Comparison of ENCODE assay signal across 8 cellular contexts in the genomic region with DNA sequence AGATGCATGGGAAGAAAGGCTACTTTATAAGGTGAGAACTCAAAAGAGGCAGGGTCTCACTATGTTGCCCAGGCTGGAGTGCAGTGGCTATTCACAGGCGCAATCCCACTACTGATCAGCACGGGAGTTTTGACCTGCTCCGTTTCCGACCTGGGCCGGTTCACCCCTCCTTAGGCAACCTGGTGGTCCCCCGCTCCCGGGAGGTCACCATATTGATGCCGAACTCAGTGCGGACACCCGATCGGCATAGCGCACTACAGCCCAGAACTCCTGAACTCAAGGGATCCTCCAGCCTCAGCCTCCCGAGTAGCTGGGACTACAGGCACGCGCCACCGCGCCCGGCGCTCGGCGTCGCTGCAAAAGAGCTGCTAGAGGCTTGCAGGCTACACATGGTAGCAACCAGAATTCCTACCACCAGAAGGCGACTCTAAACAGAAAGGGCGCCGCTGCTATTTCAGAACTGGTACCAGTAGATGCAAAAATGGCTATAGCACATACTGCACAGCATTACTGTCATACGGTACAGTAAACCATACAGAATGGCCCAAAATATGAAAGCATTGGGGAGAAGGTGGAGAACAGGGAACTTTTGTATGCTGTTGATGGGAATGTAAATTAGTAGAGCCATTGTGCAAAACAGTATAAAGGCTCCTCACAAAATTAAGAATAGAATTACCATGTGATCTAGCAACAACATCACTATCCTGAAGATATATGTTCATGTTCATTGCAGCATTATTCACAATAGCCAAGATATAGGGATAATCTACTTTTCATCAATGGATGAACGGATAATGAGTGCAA. TPM values are rescaled to one million over a fixed set of nuclear protein-coding genes. Genes with fewer than 3 reads are reported as not detected.
DNase-seq lines count a peak whose midpoint lies in the region; ATAC-seq, FAIRE-seq and TF ChIP-seq lines count a peak whose summit lies in the region.

No MANE protein-coding gene starts in this region.

- FAIRE-seq in bronchial epithelial cell (lab: Jason Lieb, UNC) (no peak), GM19239 (lab: Jason Lieb, UNC) (no peak)

- peaks cover 3% of the 10 kb centered on the region for H3K36me3 ChIP-seq in bronchial epithelial cell (ENCODE audit: control insufficient read depth, insufficient read depth, low read length)
- no peaks in the 10 kb centered on the region for H3K36me3 ChIP-seq in kidney epithelial cell (ENCODE audit: control insufficient read depth, insufficient read depth, low read length)

- H3K4me3 ChIP-seq in WI38 (ENCODE audit: low read depth, low read length) (no peak overlapping the region), bronchial epithelial cell (ENCODE audit: low read depth, low read length) (no peak overlapping the region), kidney epithelial cell (ENCODE audit: low read depth, low read length) (peak overlapping the region; percentile 100)

- intact Hi-C loops in CD4-positive, alpha-beta T cell (cut with DNase I, micrococcal nuclease), result loop anchor here (1.0 to 5.0 kb wide), 5 partner anchors 9 to 679 kb away; partner anchors contain the start of genes KLHDC2 (in 1 of the 2) and MAP4K5 (in 1 of the 2)

- no peaks in the 10 kb centered on the region for H3K9me3 Mint-ChIP-seq in CD4-positive, alpha-beta T cell

- H3K4me1 Mint-ChIP-seq in CD4-positive, alpha-beta T cell (ENCODE audit: low read depth), result peaks cover 46% of the 10 kb centered on the region

- POLR2A ChIA-PET in CD4-positive, alpha-beta T cell (lab: Charles Lee), result interaction anchor here (1.0 to 4.3 kb wide), 12 partner anchors 9 to 263 kb away, joined by 3 to 220 read pairs (median 25); partner anchors contain the start of genes DNAAF2, KLHDC2, MGAT2 and POLE2

- H3K9me3 ChIP-seq in CD4-positive, alpha-beta T cell (ENCODE audit: control insufficient read depth, low read length), result no peaks in the 10 kb centered on the region

- H3K4me3 Mint-ChIP-seq in CD4-positive, alpha-beta T cell, result peak overlapping the region; percentile 99

- ATAC-seq in CD4-positive, alpha-beta T cell (ENCODE audit: poor library complexity), result peak; percentile 71
- ATAC-seq in GM21786 (IDR thresholded peaks at IDR 0.05; ENCODE audit: unreplicated experiment), result peak; percentile 63

- no peaks in the 10 kb centered on the region for H3K27me3 ChIP-seq in CD4-positive, alpha-beta T cell (ENCODE audit: control insufficient read depth, insufficient read depth, low read length)
- H3K27me3 ChIP-seq in bronchial epithelial cell (ENCODE audit: control insufficient read depth, insufficient read depth, low read length), result no peaks in the 10 kb centered on the region
- no peaks in the 10 kb centered on the region for H3K27me3 ChIP-seq in kidney epithelial cell (ENCODE audit: control insufficient read depth, insufficient read depth, low read length)

- TF ChIP-seq CTCF in CD4-positive, alpha-beta T cell (IDR thresholded peaks at IDR 0.05), result peak; percentile 41
- TF ChIP-seq CTCF in WI38 (IDR thresholded peaks at IDR 0.05; ENCODE audit: low read depth, low read length) (peak; percentile 57), bronchial epithelial cell (IDR thresholded peaks at IDR 0.05; ENCODE audit: insufficient read depth, low read length, severe bottlenecking) (peak; percentile 83), kidney epithelial cell (IDR thresholded peaks at IDR 0.05; ENCODE audit: insufficient read depth, low read length, poor library complexity, severe bottlenecking) (peak; percentile 82)

- H3K36me3 Mint-ChIP-seq in CD4-positive, alpha-beta T cell (ENCODE audit: low read depth), result peaks cover 37% of the 10 kb centered on the region

- CTCF ChIA-PET in CD4-positive, alpha-beta T cell (lab: Charles Lee), result interaction anchor here (0.5 to 7.2 kb wide), 20 partner anchors 8 to 263 kb away, joined by 3 to 121 read pairs (median 5); partner anchors contain the start of genes KLHDC2 and VCPKMT

- H3K27me3 Mint-ChIP-seq in CD4-positive, alpha-beta T cell, result no peaks in the 10 kb centered on the region

- DNase-seq in CD4-positive, alpha-beta T cell, result peak; percentile 58 to 71 (median 65)
- peak; percentile 63 for DNase-seq in NCI-H2171 treated with DMSO at 0.1 percent for 48 hours (lab: John Stamatoyannopoulos, UW)
- peak; percentile 75 for DNase-seq in bronchial epithelial cell (ENCODE audit: low read depth)
- peak; percentile 39 for DNase-seq in kidney epithelial cell (ENCODE audit: low read depth)
- DNase-seq in stimulated activated CD4-positive, alpha-beta T cell treated with anti-CD3 and anti-CD28 coated beads, Interleukin-12 subunit alpha, Interleukin-12 subunit beta, amount 100 ng/mL, for 4 hours, result peak; percentile 50
- no peak for DNase-seq in GM19239 (ENCODE audit: insufficient read length, low spot score)

- H3K27ac Mint-ChIP-seq in CD4-positive, alpha-beta T cell, result peak overlapping the region; percentile 91

- no peak overlapping the region for H3K27ac ChIP-seq in CD4-positive, alpha-beta T cell (ENCODE audit: low read depth, low read length)

RNA-seq across cellular contexts. Expression of gene NEMF, which starts 1.2 kb away (rescaled TPM):
- total RNA-seq in CD4-positive, alpha-beta T cell, result 10 to 100 TPM; 96.0 to 97.7 TPM
- total RNA-seq in bronchial epithelial cell, result 30.3 and 45.8 TPM in 2 replicates
- 34.3 and 61.5 TPM in 2 replicates for total RNA-seq in kidney epithelial cell

RNA-seq across cellular contexts. Expression of gene ARF6, which starts 39.1 kb away (rescaled TPM):
- 10 to 100 TPM; 67.2 to 69.7 TPM for total RNA-seq in CD4-positive, alpha-beta T cell
- total RNA-seq in bronchial epithelial cell (83.2 and 90.0 TPM in 2 replicates), kidney epithelial cell (69.6 and 76.3 TPM in 2 replicates)
